In the genomic region with DNA sequence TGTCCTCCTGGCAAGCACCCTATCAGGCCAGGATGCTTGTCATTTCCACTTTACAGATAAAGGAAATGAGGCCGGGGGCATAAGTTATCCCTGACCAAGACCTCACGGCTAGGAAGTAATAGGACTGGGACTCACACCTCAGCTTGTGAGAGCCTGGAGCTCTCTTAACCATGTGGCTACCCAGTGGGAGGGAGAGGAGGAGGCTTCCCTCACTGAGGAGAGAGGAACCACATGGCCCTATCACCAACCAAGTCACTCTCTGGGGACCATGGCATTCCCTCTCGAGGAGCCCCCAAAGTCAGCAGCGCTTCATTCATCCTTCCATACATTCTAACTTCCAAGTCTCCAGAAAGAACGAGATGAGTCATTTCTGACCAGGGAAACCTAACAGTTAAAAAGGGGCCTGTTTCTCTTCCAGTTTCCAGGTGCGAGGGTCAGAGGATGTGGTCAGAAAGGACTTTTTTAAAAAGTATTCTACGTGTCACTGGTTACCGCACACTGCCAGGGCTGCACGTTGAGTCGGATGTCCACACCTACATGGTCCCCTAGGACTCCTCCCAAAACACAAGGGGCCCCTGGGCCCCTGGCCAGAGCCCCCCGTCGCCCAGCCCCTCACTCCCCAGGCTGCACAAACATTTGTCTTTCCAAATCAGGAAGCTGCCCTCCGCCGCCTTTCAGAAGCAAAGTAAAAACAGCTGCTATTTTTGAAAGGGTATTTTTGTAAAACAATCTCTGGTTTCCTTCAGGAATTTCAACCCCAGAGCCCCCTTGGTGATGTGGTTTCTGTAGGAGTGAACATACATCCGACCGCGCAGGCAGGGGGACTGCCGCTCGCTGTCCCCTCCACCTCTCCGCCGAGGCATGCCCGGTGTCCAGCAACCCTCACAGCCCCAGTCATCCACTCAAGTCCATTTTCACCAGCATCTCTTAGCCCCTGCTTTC, we compare ENCODE assay signal across 9 cellular contexts.
A peak's percentile ranks its signal among the peaks of the same experiment; 100 is the strongest.
DNase-seq lines count a peak whose midpoint lies in the region; ATAC-seq, FAIRE-seq and TF ChIP-seq lines count a peak whose summit lies in the region.
"Had no signal": no experiment of that assay in that cellular context is flagged by ENCODE, and none has a peak within 500 bp of the region (broad histone marks: within the 10 kb centered on the region; RNA-seq: fewer than 3 reads in every experiment).

No MANE protein-coding gene starts in this region.

- H3K4me1 ChIP-seq in kidney (ENCODE audit: control insufficient read depth in 1 of 2, insufficient read depth in 1 of 2, low read depth in 1 of 2, low read length in 2 of 2) = peaks cover 0 to 12% of the 10 kb centered on the region in 2 donors
- no peaks in the 10 kb centered on the region for H3K4me1 ChIP-seq in effector memory CD4-positive, alpha-beta T cell (ENCODE audit: control insufficient read depth, insufficient read depth, low read length, poor library complexity, severe bottlenecking)

- peak; percentile 80 for DNase-seq in GM13976 (ENCODE audit: low spot score)
- DNase-seq in Jurkat, Clone E6-1 (ENCODE audit: low read depth, low spot score) = peak; percentile 9
- DNase-seq in kidney = peak; percentile 18
- no peak for DNase-seq in D341Med (ENCODE audit: low spot score)
- DNase-seq in effector memory CD4-positive, alpha-beta T cell = no peak
- DNase-seq in activated naive CD4-positive, alpha-beta T cell treated with anti-CD3 and anti-CD28 coated beads, Interleukin-2, amount 50 U/mL, for 16 hours = no peak
- DNase-seq in dedifferentiated amniotic fluid mesenchymal stem cell (ENCODE audit: extremely low spot score) = no peak
- DNase-seq: activated CD8-positive, alpha-beta memory T cell treated with anti-CD3 and anti-CD28 coated beads, Interleukin-2, amount 50 U/mL, for 4 hours had no signal

- no peaks in the 10 kb centered on the region for H3K9me3 ChIP-seq in kidney (ENCODE audit: control insufficient read depth in 1 of 2, low read length in 2 of 2)
- no peaks in the 10 kb centered on the region for H3K9me3 ChIP-seq in effector memory CD4-positive, alpha-beta T cell (ENCODE audit: control insufficient read depth, low read length)

- no peak overlapping the region for H3K9ac ChIP-seq in kidney (ENCODE audit: low read length in 2 of 2)

- intact Hi-C loops in kidney (cut with DNase I) = no loop called here

- H3K27me3 ChIP-seq in effector memory CD4-positive, alpha-beta T cell (replicated peaks; ENCODE audit: control insufficient read depth, insufficient read depth, low read length, poor library complexity, severe bottlenecking) = no peaks in the 10 kb centered on the region

- peak; percentile 77 for ATAC-seq in GM21529 (IDR thresholded peaks at IDR 0.05; ENCODE audit: unreplicated experiment)

- H3K4me3 ChIP-seq in Jurkat, Clone E6-1 (ENCODE audit: low read length) = no peak overlapping the region
- H3K4me3 ChIP-seq in kidney (ENCODE audit: low read length in 2 of 2) = no peak overlapping the region
- no peak overlapping the region for H3K4me3 ChIP-seq in effector memory CD4-positive, alpha-beta T cell (ENCODE audit: insufficient read depth, low read depth, low read length, poor library complexity, severe bottlenecking)

- H3K27ac ChIP-seq in kidney (ENCODE audit: low read depth in 2 of 2, low read length in 2 of 2) = peak overlapping the region in 1 of 2 donors; percentile 24
- no peak overlapping the region for H3K27ac ChIP-seq in effector memory CD4-positive, alpha-beta T cell (ENCODE audit: insufficient read depth, low read length, poor library complexity, severe bottlenecking)

- in situ Hi-C loops in GM13976 (cut with MboI; ENCODE audit: low sequenced_read_pairs, unreplicated experiment) = no loop called here

- no peaks in the 10 kb centered on the region for H3K36me3 ChIP-seq in kidney (ENCODE audit: control insufficient read depth in 1 of 2, insufficient read depth in 2 of 2, low read length in 2 of 2)
- no peaks in the 10 kb centered on the region for H3K36me3 ChIP-seq in effector memory CD4-positive, alpha-beta T cell (ENCODE audit: control insufficient read depth, insufficient read depth, low read length)

- FAIRE-seq in kidney (lab: Jason Lieb, UNC) = no peak

- TF ChIP-seq CTCF in GM13976 (IDR thresholded peaks at IDR 0.05; ENCODE audit: borderline replicate concordance, control extremely low read depth, extremely low read depth, insufficient read depth, missing control alignments) (no peak), kidney (IDR thresholded peaks at IDR 0.05; ENCODE audit: borderline replicate concordance, extremely low read depth, insufficient read depth) (no peak)

Comparison
In these comparisons a context has a peak if more than half of its experiments do, and no peak if none do; other contexts are left out.
1. DNase-seq: peak in GM13976 (single experiment), Jurkat, Clone E6-1 (single experiment) and kidney (single experiment); none in D341Med (single experiment), effector memory CD4-positive, alpha-beta T cell (0 of 3), activated naive CD4-positive, alpha-beta T cell treated with anti-CD3 and anti-CD28 coated beads, Interleukin-2, amount 50 U/mL, for 16 hours (single experiment) and dedifferentiated amniotic fluid mesenchymal stem cell (single experiment).